Comparison of ENCODE assay signal across 9 cellular contexts in the genomic region with DNA sequence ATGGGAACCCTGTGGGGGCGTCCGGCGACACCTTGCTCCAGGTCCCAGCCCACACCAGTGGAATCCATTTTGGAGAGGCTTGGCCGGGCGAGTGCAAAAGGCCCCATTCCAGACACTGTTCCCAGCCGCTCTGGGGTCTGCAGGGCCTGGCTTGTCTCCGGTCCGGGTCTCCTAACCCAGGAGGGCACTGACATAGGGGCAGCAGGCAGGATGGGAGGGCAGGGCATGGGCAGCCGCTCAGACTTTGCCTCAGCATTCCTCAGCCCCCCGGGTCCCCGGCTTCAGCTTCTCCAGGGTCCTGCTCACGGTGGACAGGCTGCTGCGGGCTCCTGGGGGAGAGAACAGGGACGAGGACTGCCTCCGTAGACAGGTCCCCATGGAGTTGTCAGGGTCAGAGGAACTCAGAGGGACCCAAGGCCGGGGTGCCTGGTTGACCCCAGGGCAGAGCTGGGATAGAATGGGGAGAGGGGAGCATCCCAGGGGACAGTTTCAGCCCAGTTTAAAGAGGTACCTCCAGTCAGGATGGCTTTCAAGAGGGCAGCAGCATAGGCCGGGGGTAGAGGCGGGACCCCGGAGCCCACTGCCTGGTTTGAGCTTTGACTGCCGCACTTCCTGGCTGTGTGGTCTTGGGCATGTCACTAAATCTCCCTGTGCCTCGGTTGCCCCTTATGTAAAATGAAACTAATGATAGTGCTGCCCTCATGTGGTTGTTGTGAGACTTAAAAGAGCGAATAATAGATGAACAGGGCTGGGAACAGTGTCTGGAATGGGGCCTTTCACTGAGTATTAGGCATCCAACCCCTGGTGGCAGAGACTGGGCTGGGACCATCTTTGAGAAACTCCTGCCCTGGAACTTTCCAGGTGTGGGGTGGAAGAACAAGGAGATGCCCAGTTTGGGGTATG. TPM values are rescaled to one million over a fixed set of nuclear protein-coding genes. Genes with fewer than 3 reads are reported as not detected.
DNase-seq lines count a peak whose midpoint lies in the region; ATAC-seq, FAIRE-seq and TF ChIP-seq lines count a peak whose summit lies in the region.
"Had no signal": no experiment of that assay in that cellular context is flagged by ENCODE, and none has a peak within 500 bp of the region (broad histone marks: within the 10 kb centered on the region; RNA-seq: fewer than 3 reads in every experiment).

No MANE protein-coding gene starts in this region.

- no peaks in the 10 kb centered on the region for H3K4me1 ChIP-seq in small intestine (ENCODE audit: control insufficient read depth in 2 of 2, insufficient read depth in 1 of 2, low read depth in 1 of 2, low read length in 1 of 2)

- peak overlapping the region; percentile 24 for H3K4me2 ChIP-seq in SU-DHL-6 (ENCODE audit: low read depth, low read length, poor library complexity, severe bottlenecking)

- no peak overlapping the region for H2AFZ ChIP-seq in SU-DHL-6 (ENCODE audit: low read depth, low read length, severe bottlenecking)

- H3K9ac ChIP-seq in SU-DHL-6 (ENCODE audit: low read length), result no peak overlapping the region

- H3K36me3 ChIP-seq in SU-DHL-6 (ENCODE audit: low read length), result no peaks in the 10 kb centered on the region
- H3K36me3 ChIP-seq in small intestine (ENCODE audit: control insufficient read depth in 2 of 2, insufficient read depth in 2 of 2, low read length in 2 of 2), result no peaks in the 10 kb centered on the region

- no peak for FAIRE-seq in small intestine (lab: Jason Lieb, UNC)
- FAIRE-seq: TTC549 had no signal

- H3K9me3 ChIP-seq in SU-DHL-6 (ENCODE audit: insufficient read depth, low read length) (no peaks in the 10 kb centered on the region), small intestine (ENCODE audit: control insufficient read depth, low read depth) (no peaks in the 10 kb centered on the region)

- peak; percentile 90 for DNase-seq in DMS53 (lab: John Stamatoyannopoulos, UW)
- peak in 1 of 2 experiments; percentile 16 for DNase-seq in HL-60 (ENCODE audit: low read depth in 1 of 2, low spot score in 1 of 2)
- DNase-seq in foreskin fibroblast, result peak; percentile 35 to 70
- peak; percentile 56 for DNase-seq in small intestine
- no peak for DNase-seq in NCI-H1048 (lab: John Stamatoyannopoulos, UW)

- TF ChIP-seq CTCF in HL-60 (IDR thresholded peaks at IDR 0.05; ENCODE audit: insufficient read depth, low read length), result peak; percentile 24
- peak; percentile 65 for TF ChIP-seq CTCF in SU-DHL-6 (IDR thresholded peaks at IDR 0.05; ENCODE audit: insufficient read depth, low read length, poor library complexity, severe bottlenecking)
- peak; percentile 34 for TF ChIP-seq CTCF in foreskin fibroblast (IDR thresholded peaks at IDR 0.05; ENCODE audit: low read depth, low read length)

- WGBS in small intestine, 3 donors, result 74 to 78% (median 78%) methylated on average over 22 of the region's 22 CpGs

- no peak overlapping the region for H3K4me3 ChIP-seq in HL-60 (replicated peaks; ENCODE audit: insufficient read depth, low read length)
- H3K4me3 ChIP-seq in SU-DHL-6 (ENCODE audit: insufficient read depth, low read length, poor library complexity, severe bottlenecking), result no peak overlapping the region
- no peak overlapping the region for H3K4me3 ChIP-seq in foreskin fibroblast (ENCODE audit: low read depth in 1 of 2, low read length in 2 of 2)
- no peak overlapping the region for H3K4me3 ChIP-seq in small intestine (ENCODE audit: low read depth in 1 of 2, low read length in 2 of 2)

- H4K20me1 ChIP-seq in SU-DHL-6 (ENCODE audit: low read depth, low read length), result no peaks in the 10 kb centered on the region

- H3K9me2 ChIP-seq in SU-DHL-6 (replicated peaks; ENCODE audit: insufficient read depth, low read length), result no peaks in the 10 kb centered on the region

- ATAC-seq in HG03565 (IDR thresholded peaks at IDR 0.05; ENCODE audit: unreplicated experiment) (no peak), HG02678 (IDR thresholded peaks at IDR 0.05; ENCODE audit: unreplicated experiment) (no peak)

- H3F3A ChIP-seq in SU-DHL-6 (ENCODE audit: insufficient read depth), result no peaks in the 10 kb centered on the region

- H3K27ac ChIP-seq in HL-60 (replicated peaks) (no peak overlapping the region), SU-DHL-6 (ENCODE audit: low read depth, low read length) (no peak overlapping the region), small intestine (ENCODE audit: low read depth in 1 of 2, low read length in 1 of 2) (no peak overlapping the region)

- H3K27me3 ChIP-seq in HL-60 (ENCODE audit: insufficient read depth, poor library complexity, severe bottlenecking), result peaks cover 25% of the 10 kb centered on the region
- no peaks in the 10 kb centered on the region for H3K27me3 ChIP-seq in SU-DHL-6 (ENCODE audit: low read length)
- H3K27me3 ChIP-seq in small intestine (ENCODE audit: control insufficient read depth in 2 of 2, insufficient read depth in 2 of 2, low read length in 2 of 2), result peaks cover 0 to 19% of the 10 kb centered on the region in 2 donors

- no peaks in the 10 kb centered on the region for H3K79me2 ChIP-seq in SU-DHL-6 (ENCODE audit: insufficient read depth, low read length)

RNA-seq across cellular contexts. Expression of gene KNCN, which starts 3.7 kb away (rescaled TPM):
- not detected for polyA plus RNA-seq in small intestine

RNA-seq across cellular contexts. Expression of gene MKNK1, which starts 56.3 kb away (rescaled TPM):
- polyA plus RNA-seq in small intestine, result 10 to 100 TPM; 20.2 to 42.5 (median 35.4) TPM

RNA-seq across cellular contexts. Expression of gene DMBX1, which starts 58.1 kb away (rescaled TPM):
- polyA plus RNA-seq in small intestine, result under 1 TPM in 1 of 3 donors, not detected in 2; 0.01 TPM
